ENCODE assay signal across 8 cellular contexts in genomic region chr3:11236588-11237461, GRCh38. TPM values are rescaled to one million over a fixed set of nuclear protein-coding genes. Genes with fewer than 3 reads are reported as not detected.
A peak's percentile ranks its signal among the peaks of the same experiment; 100 is the strongest.
DNase-seq lines count a peak whose midpoint lies in the region; ATAC-seq and TF ChIP-seq lines count a peak whose summit lies in the region.

No MANE protein-coding gene starts in this region.

- H3K36me3 Mint-ChIP-seq in WTC11 = no peaks in the 10 kb centered on the region

- TF ChIP-seq CTCF in WTC11 (IDR thresholded peaks at IDR 0.05) = peak; percentile 80
- TF ChIP-seq CTCF in cardiac fibroblast (IDR thresholded peaks at IDR 0.05; ENCODE audit: low read depth, low read length) = peak; percentile 83
- TF ChIP-seq CTCF in left lung (IDR thresholded peaks at IDR 0.05) = peak; percentile 70 to 75

- H3K4me3 ChIP-seq in cardiac fibroblast (replicated peaks in 1 of 2; ENCODE audit: low read depth in 2 of 2, low read length in 2 of 2) (no peak overlapping the region), left lung (no peak overlapping the region)

- peaks cover 7% of the 10 kb centered on the region; the same call in 1 of the 2 replicates for H3K9me3 Mint-ChIP-seq in WTC11

- H3K36me3 ChIP-seq in left lung = no peaks in the 10 kb centered on the region

- H3K4me1 ChIP-seq in left lung = no peaks in the 10 kb centered on the region

- H3K27me3 Mint-ChIP-seq in WTC11 (ENCODE audit: low read depth) = no peaks in the 10 kb centered on the region; the same call in 1 of the 2 replicates

- peak; percentile 31 for DNase-seq in SKM-1 treated with dmso at 0.1 percent for 144 hours (lab: John Stamatoyannopoulos, UW; ENCODE audit: unreplicated experiment)
- DNase-seq in SKM-1 (lab: John Stamatoyannopoulos, UW; ENCODE audit: unreplicated experiment) = no peak
- peak; percentile 37 to 71 (median 66) for DNase-seq in NCI-H1417 (lab: John Stamatoyannopoulos, UW)
- DNase-seq in WTC11 (ENCODE audit: low spot score) = peak; percentile 92
- peak; percentile 33 to 51 for DNase-seq in cardiac fibroblast (ENCODE audit: low read depth in 2 of 2)
- peak; percentile 63 to 84 for DNase-seq in left lung
- peak; percentile 45 for DNase-seq in stimulated activated CD8-positive, alpha-beta memory T cell treated with anti-CD3 and anti-CD28 coated beads, Interleukin-12 subunit alpha, Interleukin-12 subunit beta, amount 100 ng/mL, for 4 hours (ENCODE audit: low read depth)

- no peaks in the 10 kb centered on the region for H3K9me3 ChIP-seq in left lung

- POLR2A ChIA-PET in WTC11 (lab: Charles Lee) = no interaction called here

- no peak overlapping the region for H3K27ac Mint-ChIP-seq in WTC11

- CTCF ChIA-PET in WTC11 (lab: Charles Lee) = interaction anchor here (0.5 to 4.5 kb wide), 15 partner anchors 9 to 401 kb away, joined by 3 to 41 read pairs (median 3); partner anchors contain the start of gene SLC6A1

- H3K27ac ChIP-seq in left lung = no peak overlapping the region

- H3K4me1 Mint-ChIP-seq in WTC11 = peaks cover 6% of the 10 kb centered on the region

- no peak overlapping the region for H3K4me3 Mint-ChIP-seq in WTC11

- peak; percentile 89 for ATAC-seq in WTC11
- peak; percentile 92 for ATAC-seq in left lung
- no peak for ATAC-seq in HG03460 (IDR thresholded peaks at IDR 0.05; ENCODE audit: unreplicated experiment)

- intact Hi-C loops in left lung (cut with DNase I) = no loop called here

- no peaks in the 10 kb centered on the region for H3K27me3 ChIP-seq in left lung

TF ChIP-seq in WTC11, 78 proteins besides CTCF, POLR2A, EP300 and RAD21:
- TF ChIP-seq, protein P1, sequence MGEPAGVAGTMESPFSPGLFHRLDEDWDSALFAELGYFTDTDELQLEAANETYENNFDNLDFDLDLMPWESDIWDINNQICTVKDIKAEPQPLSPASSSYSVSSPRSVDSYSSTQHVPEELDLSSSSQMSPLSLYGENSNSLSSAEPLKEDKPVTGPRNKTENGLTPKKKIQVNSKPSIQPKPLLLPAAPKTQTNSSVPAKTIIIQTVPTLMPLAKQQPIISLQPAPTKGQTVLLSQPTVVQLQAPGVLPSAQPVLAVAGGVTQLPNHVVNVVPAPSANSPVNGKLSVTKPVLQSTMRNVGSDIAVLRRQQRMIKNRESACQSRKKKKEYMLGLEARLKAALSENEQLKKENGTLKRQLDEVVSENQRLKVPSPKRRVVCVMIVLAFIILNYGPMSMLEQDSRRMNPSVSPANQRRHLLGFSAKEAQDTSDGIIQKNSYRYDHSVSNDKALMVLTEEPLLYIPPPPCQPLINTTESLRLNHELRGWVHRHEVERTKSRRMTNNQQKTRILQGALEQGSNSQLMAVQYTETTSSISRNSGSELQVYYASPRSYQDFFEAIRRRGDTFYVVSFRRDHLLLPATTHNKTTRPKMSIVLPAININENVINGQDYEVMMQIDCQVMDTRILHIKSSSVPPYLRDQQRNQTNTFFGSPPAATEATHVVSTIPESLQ (CRISPR knock-in tag; IDR thresholded peaks at IDR 0.05) = no peak
- no peak for TF ChIP-seq SP1 (CRISPR knock-in tag; conservative IDR thresholded peaks at IDR 0.05)
- no peak for TF ChIP-seq GTF2I (CRISPR knock-in tag; conservative IDR thresholded peaks at IDR 0.05)
- no peak for TF ChIP-seq AR (CRISPR knock-in tag; IDR thresholded peaks at IDR 0.05)
- no peak for TF ChIP-seq PRDM15 (CRISPR knock-in tag; IDR thresholded peaks at IDR 0.05)

RNA-seq across cellular contexts. Expression of gene ATG7, which starts 35.4 kb away (rescaled TPM):
- total RNA-seq in WTC11 (2021) (17.4 to 21.2 TPM (median 17.5 TPM) in 3 replicates), left lung (10 to 100 TPM; 41.9 to 73.3 TPM)
